ENCODE assay signal across 12 cellular contexts in genomic region chr1:204093421-204093717, GRCh38. TPM values are rescaled to one million over a fixed set of nuclear protein-coding genes. Genes with fewer than 3 reads are reported as not detected.
A peak's percentile ranks its signal among the peaks of the same experiment; 100 is the strongest.
DNase-seq lines count a peak whose midpoint lies in the region; ATAC-seq and TF ChIP-seq lines count a peak whose summit lies in the region.
"Had no signal": no experiment of that assay in that cellular context is flagged by ENCODE, and none has a peak within 500 bp of the region (broad histone marks: within the 10 kb centered on the region; RNA-seq: fewer than 3 reads in every experiment).

No MANE protein-coding gene starts in this region.

- TF ChIP-seq CTCF in HCT116 (IDR thresholded peaks at IDR 0.05 in 2 of 3, conservative IDR thresholded peaks at IDR 0.05 in 1 of 3; ENCODE audit: borderline replicate concordance in 1 of 3, insufficient read depth in 1 of 3, low read depth in 2 of 3, low read length in 2 of 3) = no peak
- TF ChIP-seq CTCF in progenitor cell of endocrine pancreas (IDR thresholded peaks at IDR 0.05; ENCODE audit: unreplicated experiment) = no peak

- H3K4me1 Mint-ChIP-seq in progenitor cell of endocrine pancreas (ENCODE audit: low read depth) = peaks cover 62% of the 10 kb centered on the region
- H3K4me1 Mint-ChIP-seq: activated naive CD4-positive, alpha-beta T cell treated with anti-CD3 and anti-CD28 coated beads, Interleukin-2, amount 10 ng/mL, durations not matched to agents 7 days and 5 days had no signal

- no peak for TF ChIP-seq POLR2A in HCT116 (IDR thresholded peaks at IDR 0.05; ENCODE audit: borderline replicate concordance, extremely low read depth, insufficient read depth, insufficient read length)

- peaks cover 32% of the 10 kb centered on the region; the same call in 1 of the 2 replicates for H3K79me2 ChIP-seq in HCT116 (ENCODE audit: insufficient read depth, low read length)

- H3K36me3 ChIP-seq in HCT116 (ENCODE audit: control insufficient read depth in 1 of 2, insufficient read depth in 2 of 2, low read length in 2 of 2) (no peaks in the 10 kb centered on the region), H7 (replicated peaks; ENCODE audit: control insufficient read depth, insufficient read depth, low read length) (0 out of 2 replicates have a peak, but pooled peaks cover 1% of the 10 kb centered on the region)

- H3K9me2 ChIP-seq in HCT116 (ENCODE audit: insufficient read depth) = no peaks in the 10 kb centered on the region

- BruUV-seq in HCT116 (replicated peaks; lab: Mats Ljungman, UMichigan) = no TSS peak

- H3K9me3 ChIP-seq in HCT116 (ENCODE audit: control insufficient read depth in 1 of 2, insufficient read depth in 1 of 2, low read depth in 1 of 2, low read length in 2 of 2) = no peaks in the 10 kb centered on the region

- POLR2A ChIA-PET in HCT116 (lab: Charles Lee) = no interaction called here

- peak overlapping the region; percentile 96 for H3K27ac Mint-ChIP-seq in progenitor cell of endocrine pancreas
- H3K27ac Mint-ChIP-seq: activated naive CD4-positive, alpha-beta T cell treated with anti-CD3 and anti-CD28 coated beads, Interleukin-2, amount 10 ng/mL, durations not matched to agents 7 days and 5 days had no signal

- H3K4me3 ChIP-seq in HCT116 (replicated peaks in 1 of 2; ENCODE audit: low read depth in 1 of 2, low read length in 2 of 2) (no peak overlapping the region), H7 (ENCODE audit: insufficient read depth, low read depth, low read length) (no peak overlapping the region)

- H2AFZ ChIP-seq in HCT116 (ENCODE audit: low read depth, low read length, poor library complexity, severe bottlenecking) = no peak overlapping the region

- no peak overlapping the region for H3K27ac ChIP-seq in HCT116 (ENCODE audit: low read depth, low read length)

- CTCF ChIA-PET in HCT116 (lab: Charles Lee) = no interaction called here

- DNase-seq in HCT116 (ENCODE audit: low read depth, low spot score) = no peak
- peak; percentile 19 for DNase-seq in NCI-H2029 (lab: John Stamatoyannopoulos, UW)
- peak; percentile 22 for DNase-seq in glomerular visceral epithelial cell (ENCODE audit: extremely low spot score)
- DNase-seq in progenitor cell of endocrine pancreas (ENCODE audit: low spot score, unreplicated experiment) = no peak
- DNase-seq in medulla oblongata (ENCODE audit: extremely low spot score) = no peak
- DNase-seq in activated CD8-positive, alpha-beta memory T cell treated with anti-CD3 and anti-CD28 coated beads for 24 hours = no peak
- DNase-seq in H7 = no peak
- DNase-seq: activated naive CD4-positive, alpha-beta T cell treated with anti-CD3 and anti-CD28 coated beads, Interleukin-2, amount 10 ng/mL, durations not matched to agents 7 days and 5 days; substantia nigra had no signal

- no peak for TF ChIP-seq RAD21 in HCT116 (IDR thresholded peaks at IDR 0.05; ENCODE audit: low read depth)

- no peaks in the 10 kb centered on the region for H3K9me3 Mint-ChIP-seq in progenitor cell of endocrine pancreas (ENCODE audit: low read depth)
- H3K9me3 Mint-ChIP-seq: activated naive CD4-positive, alpha-beta T cell treated with anti-CD3 and anti-CD28 coated beads, Interleukin-2, amount 10 ng/mL, durations not matched to agents 7 days and 5 days; central memory CD8-positive, alpha-beta T cell had no signal

- no peaks in the 10 kb centered on the region for H3K36me3 Mint-ChIP-seq in progenitor cell of endocrine pancreas (ENCODE audit: insufficient read depth)
- H3K36me3 Mint-ChIP-seq: activated naive CD4-positive, alpha-beta T cell treated with anti-CD3 and anti-CD28 coated beads, Interleukin-2, amount 10 ng/mL, durations not matched to agents 7 days and 5 days had no signal

- no peak overlapping the region for H3K9ac ChIP-seq in HCT116 (ENCODE audit: low read length)

- H3K4me2 ChIP-seq in HCT116 (ENCODE audit: low read length) = peak overlapping the region; percentile 49

- RAD21 ChIA-PET in HCT116 (lab: Charles Lee; ENCODE audit: low non-redundant PET in 1 of 2, low total read pairs in 2 of 2, uncharacterized antibody in 2 of 2, unreplicated experiment in 2 of 2) = interaction anchor here in 1 of 2 experiments (0.7 to 0.8 kb wide), 2 partner anchors 13 to 20 kb away, joined by 3 read pairs; partner anchors contain the start of gene SOX13

- H3K27me3 ChIP-seq in HCT116 (ENCODE audit: insufficient read depth, low read length) = no peaks in the 10 kb centered on the region
- H3K27me3 ChIP-seq in H7 (ENCODE audit: control insufficient read depth, insufficient read depth, low read length) = no peaks in the 10 kb centered on the region

- H3K4me1 ChIP-seq in HCT116 (ENCODE audit: control insufficient read depth in 1 of 2, insufficient read depth in 2 of 2, low read length in 2 of 2) = peaks cover 32 to 52% of the 10 kb centered on the region in 2 experiments

- intact Hi-C loops in HCT116 (cut with micrococcal nuclease) = no loop called here

- no peaks in the 10 kb centered on the region for H3K27me3 Mint-ChIP-seq in progenitor cell of endocrine pancreas
- H3K27me3 Mint-ChIP-seq: central memory CD8-positive, alpha-beta T cell had no signal

- no peak overlapping the region for H3K4me3 Mint-ChIP-seq in progenitor cell of endocrine pancreas (ENCODE audit: low read depth)
- H3K4me3 Mint-ChIP-seq: activated naive CD4-positive, alpha-beta T cell treated with anti-CD3 and anti-CD28 coated beads, Interleukin-2, amount 10 ng/mL, durations not matched to agents 7 days and 5 days; central memory CD8-positive, alpha-beta T cell had no signal

- ATAC-seq in HCT116 = no peak
- ATAC-seq: esophagus mucosa, sciatic nerve had no signal

- no peaks in the 10 kb centered on the region for H4K20me1 ChIP-seq in HCT116 (ENCODE audit: insufficient read depth)

TF ChIP-seq in HCT116, 20 proteins besides CTCF, POLR2A, EP300 and RAD21 (continues in another document):
- no peak for TF ChIP-seq ZFX (IDR thresholded peaks at IDR 0.05)
- TF ChIP-seq TCF7L2 (IDR thresholded peaks at IDR 0.05; ENCODE audit: borderline replicate concordance, extremely low read depth, insufficient read depth, insufficient read length) = no peak
- no peak for TF ChIP-seq ELF1 (IDR thresholded peaks at IDR 0.05; ENCODE audit: borderline replicate concordance, low read depth)
- TF ChIP-seq EZH2phosphoT487 (IDR thresholded peaks at IDR 0.05; ENCODE audit: borderline replicate concordance) = no peak
- TF ChIP-seq ZBTB33 (IDR thresholded peaks at IDR 0.05; ENCODE audit: extremely low read depth, insufficient replicate concordance, low read length) = no peak
- TF ChIP-seq CEBPB (IDR thresholded peaks at IDR 0.05; ENCODE audit: low read depth) = no peak
- no peak for TF ChIP-seq SP1 (IDR thresholded peaks at IDR 0.05; ENCODE audit: low read depth)
- TF ChIP-seq POLR2AphosphoS5 (IDR thresholded peaks at IDR 0.05; ENCODE audit: low read depth, low read length) = no peak
- TF ChIP-seq ZNF274 (IDR thresholded peaks at IDR 0.05; ENCODE audit: low read depth, low read length) = no peak
- no peak for TF ChIP-seq JUND (IDR thresholded peaks at IDR 0.05)
- TF ChIP-seq YY1 (IDR thresholded peaks at IDR 0.05; ENCODE audit: extremely low read depth, insufficient replicate concordance, low read depth, low read length) = no peak
- TF ChIP-seq, protein P1, sequence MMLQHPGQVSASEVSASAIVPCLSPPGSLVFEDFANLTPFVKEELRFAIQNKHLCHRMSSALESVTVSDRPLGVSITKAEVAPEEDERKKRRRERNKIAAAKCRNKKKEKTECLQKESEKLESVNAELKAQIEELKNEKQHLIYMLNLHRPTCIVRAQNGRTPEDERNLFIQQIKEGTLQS (IDR thresholded peaks at IDR 0.05) = no peak
- TF ChIP-seq, protein P2, sequence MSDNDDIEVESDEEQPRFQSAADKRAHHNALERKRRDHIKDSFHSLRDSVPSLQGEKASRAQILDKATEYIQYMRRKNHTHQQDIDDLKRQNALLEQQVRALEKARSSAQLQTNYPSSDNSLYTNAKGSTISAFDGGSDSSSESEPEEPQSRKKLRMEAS (IDR thresholded peaks at IDR 0.05) = no peak
- no peak for TF ChIP-seq FOSL1 (IDR thresholded peaks at IDR 0.05; ENCODE audit: low read depth)

RNA-seq across cellular contexts. Expression of gene SOX13, which starts 20.5 kb away (rescaled TPM):
- 35.6 TPM for total RNA-seq in HCT116 (2021; ENCODE audit: unreplicated experiment)
- 24.6 and 25.2 TPM in 2 replicates for polyA plus RNA-seq in HCT116 (2012)
- 58.2 and 61.6 TPM in 2 replicates for total RNA-seq in progenitor cell of endocrine pancreas
- 94.4 and 120 TPM in 2 replicates for total RNA-seq in H7 (2014; rRNA removed; shearing (Covaris generic))

RNA-seq across cellular contexts. Expression of gene ETNK2, which starts 58.5 kb away (rescaled TPM):
- total RNA-seq in HCT116 (2021; ENCODE audit: unreplicated experiment) (16.1 TPM), progenitor cell of endocrine pancreas (22.6 and 24.5 TPM in 2 replicates)
- polyA plus RNA-seq in HCT116 (2012) = 17.3 and 20.5 TPM in 2 replicates
- total RNA-seq in H7 (2014; rRNA removed; shearing (Covaris generic)) = 44.3 and 57.7 TPM in 2 replicates

Comparison
In these comparisons a context has a peak if more than half of its experiments do, and no peak if none do; other contexts are left out.
1. DNase-seq: peak in NCI-H2029 (single experiment) and glomerular visceral epithelial cell (single experiment); none in HCT116 (single experiment), progenitor cell of endocrine pancreas (single experiment), medulla oblongata (single experiment), activated CD8-positive, alpha-beta memory T cell treated with anti-CD3 and anti-CD28 coated beads for 24 hours (single experiment) and H7 (single experiment).